ENCODE assay signal across 1 cellular context in the genomic region with DNA sequence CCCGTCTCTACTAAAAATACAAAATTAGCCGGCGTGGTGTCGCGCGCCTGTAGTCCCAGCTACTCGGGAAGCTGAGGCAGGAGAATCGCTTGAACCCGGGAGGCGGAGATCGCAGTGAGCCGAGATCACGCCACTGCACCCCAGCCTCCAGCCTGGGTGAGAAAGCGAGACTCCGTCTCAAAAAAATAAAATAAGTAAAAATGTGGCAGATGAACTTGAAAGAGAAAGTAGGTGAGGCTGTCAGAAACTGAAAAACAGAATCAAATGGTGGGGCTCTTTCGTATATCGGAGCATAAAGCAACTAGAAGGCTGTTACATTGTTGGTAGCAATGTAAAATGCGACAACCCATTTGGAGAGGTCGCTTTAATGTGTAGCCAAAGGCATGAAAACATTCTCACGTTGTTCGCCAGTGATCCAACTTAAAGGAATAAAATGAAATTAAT.
A peak's percentile ranks its signal among the peaks of the same experiment; 100 is the strongest.
TF ChIP-seq lines count a peak whose summit lies in the region.

No MANE protein-coding gene starts in this region.

TF ChIP-seq in K562, 482 proteins besides CTCF, POLR2A, EP300 and RAD21 (continued from another document):
- no peak for TF ChIP-seq ZNF512 (tag; IDR thresholded peaks at IDR 0.05)
- TF ChIP-seq ZNF134 (CRISPR knock-in tag; conservative IDR thresholded peaks at IDR 0.05): no peak
- TF ChIP-seq TAF7 (tag; IDR thresholded peaks at IDR 0.05): peak; percentile 55
- TF ChIP-seq NFYB (IDR thresholded peaks at IDR 0.05; ENCODE audit: extremely low read depth, insufficient read length): no peak
- no peak for TF ChIP-seq CREBBP (IDR thresholded peaks at IDR 0.05; ENCODE audit: low read depth, low read length)
- no peak for TF ChIP-seq JUNB (CRISPR knock-in tag; conservative IDR thresholded peaks at IDR 0.05)
- no peak for TF ChIP-seq GATA2 (CRISPR knock-in tag; IDR thresholded peaks at IDR 0.05)
- no peak for TF ChIP-seq TSC22D4 (tag; IDR thresholded peaks at IDR 0.05)
- TF ChIP-seq BCOR (IDR thresholded peaks at IDR 0.05): no peak
- TF ChIP-seq, protein P1, sequence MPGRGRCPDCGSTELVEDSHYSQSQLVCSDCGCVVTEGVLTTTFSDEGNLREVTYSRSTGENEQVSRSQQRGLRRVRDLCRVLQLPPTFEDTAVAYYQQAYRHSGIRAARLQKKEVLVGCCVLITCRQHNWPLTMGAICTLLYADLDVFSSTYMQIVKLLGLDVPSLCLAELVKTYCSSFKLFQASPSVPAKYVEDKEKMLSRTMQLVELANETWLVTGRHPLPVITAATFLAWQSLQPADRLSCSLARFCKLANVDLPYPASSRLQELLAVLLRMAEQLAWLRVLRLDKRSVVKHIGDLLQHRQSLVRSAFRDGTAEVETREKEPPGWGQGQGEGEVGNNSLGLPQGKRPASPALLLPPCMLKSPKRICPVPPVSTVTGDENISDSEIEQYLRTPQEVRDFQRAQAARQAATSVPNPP (IDR thresholded peaks at IDR 0.05; ENCODE audit: borderline replicate concordance, insufficient read depth, insufficient read length): no peak
- TF ChIP-seq CCAR2 (IDR thresholded peaks at IDR 0.05; ENCODE audit: low read depth, low read length): no peak
- TF ChIP-seq NRF1 (conservative IDR thresholded peaks at IDR 0.05 in 1 of 2, IDR thresholded peaks at IDR 0.05 in 1 of 2): no peak
- no peak for TF ChIP-seq JUN (IDR thresholded peaks at IDR 0.05; ENCODE audit: borderline replicate concordance, low read depth, low read length)
- no peak for TF ChIP-seq JUN (CRISPR knock-in tag; IDR thresholded peaks at IDR 0.05; ENCODE audit: borderline replicate concordance)
- no peak for TF ChIP-seq SMAD1 (IDR thresholded peaks at IDR 0.05; ENCODE audit: low read depth, low read length, partially characterized antibody)
- no peak for TF ChIP-seq NFATC3 (IDR thresholded peaks at IDR 0.05)
- no peak for TF ChIP-seq ZNF518B (CRISPR knock-in tag; IDR thresholded peaks at IDR 0.05)
- no peak for TF ChIP-seq FOXM1 (IDR thresholded peaks at IDR 0.05; ENCODE audit: low read depth)
- TF ChIP-seq FOXM1 (CRISPR knock-in tag; IDR thresholded peaks at IDR 0.05; ENCODE audit: low read depth): no peak
- no peak; the same call in 1 of the 2 replicates for TF ChIP-seq ZNF316 (IDR thresholded peaks at IDR 0.05)
- TF ChIP-seq RNF219 (CRISPR knock-in tag; IDR thresholded peaks at IDR 0.05): no peak
- no peak for TF ChIP-seq TCF7L2 (IDR thresholded peaks at IDR 0.05; ENCODE audit: low read depth, low read length)
- TF ChIP-seq RBM17 (IDR thresholded peaks at IDR 0.05; ENCODE audit: borderline replicate concordance, low read depth, low read length): no peak
- no peak for TF ChIP-seq RHOXF2B (CRISPR knock-in tag; conservative IDR thresholded peaks at IDR 0.05)
- no peak for TF ChIP-seq BMI1 (IDR thresholded peaks at IDR 0.05; ENCODE audit: low read length)
- no peak for TF ChIP-seq ETS2 (tag; IDR thresholded peaks at IDR 0.05; ENCODE audit: borderline replicate concordance, poor library complexity, severe bottlenecking)
- TF ChIP-seq SMAD4 (CRISPR knock-in tag; conservative IDR thresholded peaks at IDR 0.05): 0 out of 2 replicates have a peak, but pooled peaks have one; percentile 14
- TF ChIP-seq MYC (IDR thresholded peaks at IDR 0.05; ENCODE audit: low read depth, low read length): no peak
- TF ChIP-seq MYC (CRISPR knock-in tag; IDR thresholded peaks at IDR 0.05; ENCODE audit: borderline replicate concordance, low read depth): no peak
- TF ChIP-seq, protein P2, sequence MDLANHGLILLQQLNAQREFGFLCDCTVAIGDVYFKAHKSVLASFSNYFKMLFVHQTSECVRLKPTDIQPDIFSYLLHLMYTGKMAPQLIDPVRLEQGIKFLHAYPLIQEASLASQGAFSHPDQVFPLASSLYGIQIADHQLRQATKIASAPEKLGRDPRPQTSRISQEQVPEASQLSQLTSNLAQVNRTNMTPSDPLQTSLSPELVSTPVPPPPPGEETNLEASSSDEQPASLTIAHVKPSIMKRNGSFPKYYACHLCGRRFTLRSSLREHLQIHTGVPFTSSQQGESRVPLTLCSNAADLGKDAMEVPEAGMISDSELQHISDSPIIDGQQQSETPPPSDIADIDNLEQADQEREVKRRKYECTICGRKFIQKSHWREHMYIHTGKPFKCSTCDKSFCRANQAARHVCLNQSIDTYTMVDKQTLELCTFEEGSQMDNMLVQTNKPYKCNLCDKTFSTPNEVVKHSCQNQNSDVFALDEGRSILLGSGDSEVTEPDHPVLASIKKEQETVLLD (IDR thresholded peaks at IDR 0.05): peak; percentile 8; the same call in 1 of the 2 replicates
- TF ChIP-seq ZNF778 (CRISPR knock-in tag; IDR thresholded peaks at IDR 0.05): no peak
- no peak for TF ChIP-seq ZNF197 (CRISPR knock-in tag; IDR thresholded peaks at IDR 0.05; ENCODE audit: low read depth)
- TF ChIP-seq SIN3A (IDR thresholded peaks at IDR 0.05; ENCODE audit: borderline replicate concordance in 2 of 2, control insufficient read depth in 1 of 2, low read depth in 2 of 2, low read length in 2 of 2): no peak
- no peak for TF ChIP-seq FOSL1 (tag; conservative IDR thresholded peaks at IDR 0.05)
- TF ChIP-seq, protein P3, sequence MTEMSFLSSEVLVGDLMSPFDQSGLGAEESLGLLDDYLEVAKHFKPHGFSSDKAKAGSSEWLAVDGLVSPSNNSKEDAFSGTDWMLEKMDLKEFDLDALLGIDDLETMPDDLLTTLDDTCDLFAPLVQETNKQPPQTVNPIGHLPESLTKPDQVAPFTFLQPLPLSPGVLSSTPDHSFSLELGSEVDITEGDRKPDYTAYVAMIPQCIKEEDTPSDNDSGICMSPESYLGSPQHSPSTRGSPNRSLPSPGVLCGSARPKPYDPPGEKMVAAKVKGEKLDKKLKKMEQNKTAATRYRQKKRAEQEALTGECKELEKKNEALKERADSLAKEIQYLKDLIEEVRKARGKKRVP (CRISPR knock-in tag; IDR thresholded peaks at IDR 0.05): no peak
- TF ChIP-seq ZNF384 (IDR thresholded peaks at IDR 0.05; ENCODE audit: low read depth, low read length): no peak
- no peak for TF ChIP-seq SIX5 (IDR thresholded peaks at IDR 0.05; ENCODE audit: borderline replicate concordance in 1 of 2, insufficient read depth in 1 of 2, low read depth in 1 of 2, low read length in 2 of 2)
- TF ChIP-seq BRD9 (IDR thresholded peaks at IDR 0.05; ENCODE audit: low read depth, partially characterized antibody): peak; percentile 91
- no peak for TF ChIP-seq ZNF586 (CRISPR knock-in tag; conservative IDR thresholded peaks at IDR 0.05)
- TF ChIP-seq, protein P4, sequence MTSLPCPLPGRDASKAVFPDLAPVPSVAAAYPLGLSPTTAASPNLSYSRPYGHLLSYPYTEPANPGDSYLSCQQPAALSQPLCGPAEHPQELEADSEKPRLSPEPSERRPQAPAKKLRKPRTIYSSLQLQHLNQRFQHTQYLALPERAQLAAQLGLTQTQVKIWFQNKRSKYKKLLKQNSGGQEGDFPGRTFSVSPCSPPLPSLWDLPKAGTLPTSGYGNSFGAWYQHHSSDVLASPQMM (CRISPR knock-in tag; IDR thresholded peaks at IDR 0.05): no peak
- TF ChIP-seq NCOA1 (IDR thresholded peaks at IDR 0.05; ENCODE audit: low read depth): no peak
- no peak for TF ChIP-seq KLF6 (CRISPR knock-in tag; IDR thresholded peaks at IDR 0.05; ENCODE audit: borderline replicate concordance)
- peak; percentile 21; the same call in 1 of the 2 replicates for TF ChIP-seq NBN (IDR thresholded peaks at IDR 0.05; ENCODE audit: low read depth)
- TF ChIP-seq PURB (CRISPR knock-in tag; IDR thresholded peaks at IDR 0.05; ENCODE audit: low read depth): no peak
- no peak for TF ChIP-seq PPARD (CRISPR knock-in tag; IDR thresholded peaks at IDR 0.05)
